1 cellular context compared by ENCODE assay signal in genomic region chr6:140083375-140083774, GRCh38.
A peak's percentile ranks its signal among the peaks of the same experiment; 100 is the strongest.
TF ChIP-seq lines count a peak whose summit lies in the region.

No MANE protein-coding gene starts in this region.

TF ChIP-seq in Ishikawa, 13 proteins besides CTCF, POLR2A, EP300 and RAD21:
- peak; percentile 75 for TF ChIP-seq USF1 (IDR thresholded peaks at IDR 0.05)
- no peak for TF ChIP-seq TCF12 (IDR thresholded peaks at IDR 0.05; ENCODE audit: low read depth)
TF ChIP-seq in Ishikawa: peak in this region for 1.
